ENCODE assay signal across 21 cellular contexts in genomic region chr20:32914031-32914430, GRCh38. TPM values are rescaled to one million over a fixed set of nuclear protein-coding genes. Genes with fewer than 3 reads are reported as not detected.
DNase-seq lines count a peak whose midpoint lies in the region; ATAC-seq and TF ChIP-seq lines count a peak whose summit lies in the region.
"Had no signal": no experiment of that assay in that cellular context is flagged by ENCODE, and none has a peak within 500 bp of the region (broad histone marks: within the 10 kb centered on the region; RNA-seq: fewer than 3 reads in every experiment).

No MANE protein-coding gene starts in this region.

- H3K27ac Mint-ChIP-seq in activated T-cell treated with anti-CD3 and anti-CD28 coated beads, Interleukin-2, amount 50 U/mL, for 24 hours, result no peak overlapping the region
- H3K27ac Mint-ChIP-seq in memory B cell, result peak overlapping the region; percentile 8
- H3K27ac Mint-ChIP-seq in type B pancreatic cell, result no peak overlapping the region
- H3K27ac Mint-ChIP-seq in activated T-helper 1 cell treated with anti-CD3 and anti-CD28 coated beads, Interleukin-12 subunit alpha, Interleukin-12 subunit beta, Interleukin-2, Interleukin-4 antibody, amounts not matched to agents 30 ng/mL and 10 ng/mL and 1 ng/mL, durations not matched to agents 14 hours and 24 hours and 36 hours, result no peak overlapping the region
- H3K27ac Mint-ChIP-seq: B cell had no signal

- H3K4me3 Mint-ChIP-seq in activated T-cell treated with anti-CD3 and anti-CD28 coated beads, Interleukin-2, amount 50 U/mL, for 24 hours, result no peak overlapping the region
- no peak overlapping the region for H3K4me3 Mint-ChIP-seq in activated T-cell treated with anti-CD3 and anti-CD28 coated beads, Interleukin-2, amount 50 U/mL, for 4 hours
- H3K4me3 Mint-ChIP-seq in memory B cell (no peak overlapping the region), type B pancreatic cell (no peak overlapping the region)
- no peak overlapping the region for H3K4me3 Mint-ChIP-seq in activated T-helper 1 cell treated with anti-CD3 and anti-CD28 coated beads, Interleukin-12 subunit alpha, Interleukin-12 subunit beta, Interleukin-2, Interleukin-4 antibody, amounts not matched to agents 30 ng/mL and 10 ng/mL and 1 ng/mL, durations not matched to agents 14 hours and 24 hours and 36 hours
- H3K4me3 Mint-ChIP-seq: B cell; CD4-positive, CD25-positive, alpha-beta regulatory T cell; CD8-positive, alpha-beta memory T cell had no signal

- no peak for ATAC-seq in activated T-cell treated with anti-CD3 and anti-CD28 coated beads, Interleukin-2, amount 50 U/mL, for 4 hours
- no peak for ATAC-seq in memory B cell (ENCODE audit: low read depth)
- ATAC-seq in HG03460 (IDR thresholded peaks at IDR 0.05; ENCODE audit: unreplicated experiment), result no peak
- ATAC-seq: GM12878 had no signal

- intact Hi-C loops in posterior vena cava (cut with DNase I), result no loop called here
- intact Hi-C loops in activated T-helper 1 cell treated with anti-CD3 and anti-CD28 coated beads, Interleukin-12 subunit alpha, Interleukin-12 subunit beta, Interleukin-2, Interleukin-4 antibody, amounts not matched to agents 30 ng/mL and 10 ng/mL and 1 ng/mL, durations not matched to agents 14 hours and 24 hours and 36 hours (cut with micrococcal nuclease), result no loop called here

- peaks cover 5% of the 10 kb centered on the region for H3K4me1 Mint-ChIP-seq in activated T-cell treated with anti-CD3 and anti-CD28 coated beads, Interleukin-2, amount 50 U/mL, for 24 hours (ENCODE audit: low read depth)
- H3K4me1 Mint-ChIP-seq in activated T-cell treated with anti-CD3 and anti-CD28 coated beads, Interleukin-2, amount 50 U/mL, for 4 hours (ENCODE audit: low read depth), result no peaks in the 10 kb centered on the region
- H3K4me1 Mint-ChIP-seq in memory B cell (peaks cover 3% of the 10 kb centered on the region), type B pancreatic cell (ENCODE audit: unreplicated experiment) (no peaks in the 10 kb centered on the region)
- no peaks in the 10 kb centered on the region for H3K4me1 Mint-ChIP-seq in activated T-helper 1 cell treated with anti-CD3 and anti-CD28 coated beads, Interleukin-12 subunit alpha, Interleukin-12 subunit beta, Interleukin-2, Interleukin-4 antibody, amounts not matched to agents 30 ng/mL and 10 ng/mL and 1 ng/mL, durations not matched to agents 14 hours and 24 hours and 36 hours (ENCODE audit: low read depth)
- H3K4me1 Mint-ChIP-seq: B cell; CD8-positive, alpha-beta memory T cell had no signal

- TF ChIP-seq CTCF in type B pancreatic cell (conservative IDR thresholded peaks at IDR 0.05), result no peak

- DNase-seq in activated T-cell treated with anti-CD3 and anti-CD28 coated beads, Interleukin-2, amount 50 U/mL, for 24 hours, result peak; percentile 15
- DNase-seq in activated T-cell treated with anti-CD3 and anti-CD28 coated beads, Interleukin-2, amount 50 U/mL, for 4 hours, result no peak
- DNase-seq in memory B cell (ENCODE audit: low spot score in 2 of 2), result no peak
- peak; percentile 60 for DNase-seq in posterior vena cava (ENCODE audit: low spot score)
- DNase-seq in type B pancreatic cell (ENCODE audit: extremely low spot score, unreplicated experiment), result peak; percentile 61
- DNase-seq in activated T-helper 1 cell treated with anti-CD3 and anti-CD28 coated beads, Interleukin-12 subunit alpha, Interleukin-12 subunit beta, Interleukin-2, Interleukin-4 antibody, amounts not matched to agents 30 ng/mL and 10 ng/mL and 1 ng/mL, durations not matched to agents 14 hours and 24 hours and 36 hours (ENCODE audit: low spot score), result no peak
- DNase-seq in NCI-H345 treated with DMSO at 0.1 percent for 48 hours (lab: John Stamatoyannopoulos, UW; ENCODE audit: unreplicated experiment), result no peak
- DNase-seq: 8988T; C1 segment of cervical spinal cord; CD4-positive, CD25-positive, alpha-beta regulatory T cell; CD8-positive, alpha-beta memory T cell; COR-L47; DMS 273 treated with DMSO at 0.1 percent for 48 hours; DMS53; DND-41; EL had no signal

- H3K27me3 Mint-ChIP-seq in activated T-cell treated with anti-CD3 and anti-CD28 coated beads, Interleukin-2, amount 50 U/mL, for 24 hours, result no peaks in the 10 kb centered on the region
- H3K27me3 Mint-ChIP-seq in activated T-cell treated with anti-CD3 and anti-CD28 coated beads, Interleukin-2, amount 50 U/mL, for 4 hours (ENCODE audit: low read depth), result no peaks in the 10 kb centered on the region
- H3K27me3 Mint-ChIP-seq in memory B cell, result no peaks in the 10 kb centered on the region
- H3K27me3 Mint-ChIP-seq in type B pancreatic cell, result peaks cover 10% of the 10 kb centered on the region
- no peaks in the 10 kb centered on the region for H3K27me3 Mint-ChIP-seq in activated T-helper 1 cell treated with anti-CD3 and anti-CD28 coated beads, Interleukin-12 subunit alpha, Interleukin-12 subunit beta, Interleukin-2, Interleukin-4 antibody, amounts not matched to agents 30 ng/mL and 10 ng/mL and 1 ng/mL, durations not matched to agents 14 hours and 24 hours and 36 hours (ENCODE audit: insufficient read depth)
- H3K27me3 Mint-ChIP-seq: B cell; CD4-positive, CD25-positive, alpha-beta regulatory T cell; CD8-positive, alpha-beta memory T cell had no signal

- peaks cover 12% of the 10 kb centered on the region for H3K9me3 Mint-ChIP-seq in activated T-cell treated with anti-CD3 and anti-CD28 coated beads, Interleukin-2, amount 50 U/mL, for 24 hours
- peaks cover 13% of the 10 kb centered on the region for H3K9me3 Mint-ChIP-seq in activated T-cell treated with anti-CD3 and anti-CD28 coated beads, Interleukin-2, amount 50 U/mL, for 4 hours
- H3K9me3 Mint-ChIP-seq in memory B cell, result peaks cover 7% of the 10 kb centered on the region
- peaks cover 4% of the 10 kb centered on the region for H3K9me3 Mint-ChIP-seq in type B pancreatic cell
- H3K9me3 Mint-ChIP-seq in activated T-helper 1 cell treated with anti-CD3 and anti-CD28 coated beads, Interleukin-12 subunit alpha, Interleukin-12 subunit beta, Interleukin-2, Interleukin-4 antibody, amounts not matched to agents 30 ng/mL and 10 ng/mL and 1 ng/mL, durations not matched to agents 14 hours and 24 hours and 36 hours, result peaks cover 14% of the 10 kb centered on the region

- H3K36me3 Mint-ChIP-seq in activated T-cell treated with anti-CD3 and anti-CD28 coated beads, Interleukin-2, amount 50 U/mL, for 24 hours (ENCODE audit: low read depth), result peaks cover 1% of the 10 kb centered on the region
- H3K36me3 Mint-ChIP-seq in activated T-cell treated with anti-CD3 and anti-CD28 coated beads, Interleukin-2, amount 50 U/mL, for 4 hours (ENCODE audit: insufficient read depth), result peaks cover 8% of the 10 kb centered on the region
- peaks cover 8% of the 10 kb centered on the region for H3K36me3 Mint-ChIP-seq in memory B cell
- no peaks in the 10 kb centered on the region for H3K36me3 Mint-ChIP-seq in type B pancreatic cell
- H3K36me3 Mint-ChIP-seq in activated T-helper 1 cell treated with anti-CD3 and anti-CD28 coated beads, Interleukin-12 subunit alpha, Interleukin-12 subunit beta, Interleukin-2, Interleukin-4 antibody, amounts not matched to agents 30 ng/mL and 10 ng/mL and 1 ng/mL, durations not matched to agents 14 hours and 24 hours and 36 hours (ENCODE audit: low read depth), result no peaks in the 10 kb centered on the region

RNA-seq across cellular contexts. Expression of gene EFCAB8, which starts 55.3 kb away (rescaled TPM):
- total RNA-seq in activated T-cell treated with anti-CD3 and anti-CD28 coated beads, Interleukin-2, amount 50 U/mL, for 4 hours, result under 1 TPM; 0.25 to 0.40 (median 0.38) TPM
- total RNA-seq in posterior vena cava (under 1 TPM; 0.28 to 0.81 TPM), type B pancreatic cell (ENCODE audit: low replicate concordance) (0.07 and 0.97 TPM in 2 replicates)
- total RNA-seq in activated T-helper 1 cell treated with anti-CD3 and anti-CD28 coated beads, Interleukin-12 subunit alpha, Interleukin-12 subunit beta, Interleukin-2, Interleukin-4 antibody, amounts not matched to agents 30 ng/mL and 10 ng/mL and 1 ng/mL, durations not matched to agents 14 hours and 24 hours and 36 hours, result 0.05 and 0.39 TPM in 2 replicates
- total RNA-seq: A673, HT1080 had no signal

Comparison
In these comparisons a context has a peak if more than half of its experiments do, and no peak if none do; other contexts are left out.
1. DNase-seq: peak in activated T-cell treated with anti-CD3 and anti-CD28 coated beads, Interleukin-2, amount 50 U/mL, for 24 hours (single experiment), posterior vena cava (single experiment) and type B pancreatic cell (single experiment); none in activated T-cell treated with anti-CD3 and anti-CD28 coated beads, Interleukin-2, amount 50 U/mL, for 4 hours (single experiment), memory B cell (0 of 2), activated T-helper 1 cell treated with anti-CD3 and anti-CD28 coated beads, Interleukin-12 subunit alpha, Interleukin-12 subunit beta, Interleukin-2, Interleukin-4 antibody, amounts not matched to agents 30 ng/mL and 10 ng/mL and 1 ng/mL, durations not matched to agents 14 hours and 24 hours and 36 hours (single experiment) and NCI-H345 treated with DMSO at 0.1 percent for 48 hours (single experiment).